In the genomic region with DNA sequence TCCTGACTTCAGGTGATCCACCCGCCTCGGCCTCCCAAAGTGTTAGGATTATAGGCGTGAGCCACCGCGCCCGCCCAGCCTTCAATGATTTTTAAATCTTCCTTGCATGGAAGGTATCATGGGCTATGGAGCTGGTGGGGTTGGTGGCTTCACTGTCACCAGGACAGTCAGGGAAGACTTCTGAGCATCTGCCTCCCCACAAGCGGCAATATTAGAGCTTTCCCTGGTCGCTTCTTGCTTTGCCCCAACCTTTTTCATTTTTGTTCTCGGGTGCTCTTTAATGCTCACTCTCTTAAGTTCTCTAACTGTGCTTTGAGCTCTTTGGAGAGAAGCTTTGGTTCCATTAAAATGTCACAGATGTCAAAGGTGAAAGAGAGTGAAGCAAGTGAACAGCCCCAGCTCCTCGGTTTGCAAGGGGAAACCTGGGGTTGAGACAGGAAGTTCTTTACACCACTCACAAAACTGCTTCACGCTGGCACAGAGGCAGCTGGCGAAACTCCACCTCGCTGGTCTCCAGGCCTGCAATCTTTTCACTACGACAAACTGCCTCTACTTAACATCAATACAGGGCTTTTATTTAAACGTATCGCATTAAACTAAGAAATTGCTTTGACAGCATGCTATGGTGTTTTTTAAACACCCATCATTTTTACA, we compare ENCODE assay signal across 9 cellular contexts.
A peak's percentile ranks its signal among the peaks of the same experiment; 100 is the strongest.
DNase-seq lines count a peak whose midpoint lies in the region; ATAC-seq and TF ChIP-seq lines count a peak whose summit lies in the region.
"Had no signal": no experiment of that assay in that cellular context is flagged by ENCODE, and none has a peak within 500 bp of the region (broad histone marks: within the 10 kb centered on the region; RNA-seq: fewer than 3 reads in every experiment).

No MANE protein-coding gene starts in this region.

- CTCF ChIA-PET in activated CD8-positive, alpha-beta T cell treated with anti-CD3 and anti-CD28 coated beads, Interleukin-2, amount 10 ng/mL, durations not matched to agents 7 days and 5 days (lab: Charles Lee): interaction anchor here (0.8 to 2.0 kb wide), 8 partner anchors 26 to 599 kb away, joined by 3 to 8 read pairs (median 4); no protein-coding TSS in a partner anchor
- CTCF ChIA-PET in CD8-positive, alpha-beta memory T cell (lab: Charles Lee): interaction anchor here (1.1 kb wide), 1 partner anchor 9 kb away, joined by 3 read pairs; no protein-coding TSS in a partner anchor

- peaks cover 10% of the 10 kb centered on the region for H3K4me1 Mint-ChIP-seq in activated CD8-positive, alpha-beta T cell treated with anti-CD3 and anti-CD28 coated beads, Interleukin-2, amount 10 ng/mL, durations not matched to agents 7 days and 5 days (ENCODE audit: low read depth)
- H3K4me1 Mint-ChIP-seq in CD8-positive, alpha-beta memory T cell: peaks cover 0 to 8% (median 5%) of the 10 kb centered on the region in 3 donors

- H3K9ac ChIP-seq in BLaER1: no peak overlapping the region

- H3K36me3 Mint-ChIP-seq in activated CD8-positive, alpha-beta T cell treated with anti-CD3 and anti-CD28 coated beads, Interleukin-2, amount 10 ng/mL, durations not matched to agents 7 days and 5 days (ENCODE audit: low read depth): no peaks in the 10 kb centered on the region
- H3K36me3 Mint-ChIP-seq in CD8-positive, alpha-beta memory T cell: no peaks in the 10 kb centered on the region

- DNase-seq in activated CD8-positive, alpha-beta T cell treated with anti-CD3 and anti-CD28 coated beads, Interleukin-2, amount 10 ng/mL, durations not matched to agents 7 days and 5 days: peak; percentile 59
- DNase-seq in GM10266 (ENCODE audit: extremely low spot score): no peak
- DNase-seq in cerebellar cortex (ENCODE audit: low spot score): no peak
- no peak for DNase-seq in CD8-positive, alpha-beta memory T cell

- POLR2A ChIA-PET in activated CD8-positive, alpha-beta T cell treated with anti-CD3 and anti-CD28 coated beads, Interleukin-2, amount 10 ng/mL, durations not matched to agents 7 days and 5 days (lab: Charles Lee): no interaction called here
- POLR2A ChIA-PET in CD8-positive, alpha-beta memory T cell (lab: Charles Lee): interaction anchor here (0.7 kb wide), 1 partner anchor 57 kb away, joined by 3 read pairs; no protein-coding TSS in a partner anchor

- H3K9me3 Mint-ChIP-seq in activated CD8-positive, alpha-beta T cell treated with anti-CD3 and anti-CD28 coated beads, Interleukin-2, amount 10 ng/mL, durations not matched to agents 7 days and 5 days (ENCODE audit: insufficient read depth): no peaks in the 10 kb centered on the region
- no peaks in the 10 kb centered on the region for H3K9me3 Mint-ChIP-seq in CD8-positive, alpha-beta memory T cell

- no peak overlapping the region for H3K4me3 ChIP-seq in BLaER1
- H3K4me3 ChIP-seq in CD8-positive, alpha-beta memory T cell (ENCODE audit: low read length): no peak overlapping the region
- H3K4me3 ChIP-seq: body of pancreas had no signal

- no peaks in the 10 kb centered on the region for H3K27me3 ChIP-seq in BLaER1
- no peaks in the 10 kb centered on the region for H3K27me3 ChIP-seq in CD8-positive, alpha-beta memory T cell (ENCODE audit: insufficient read depth, low read length, poor library complexity, severe bottlenecking)
- H3K27me3 ChIP-seq: body of pancreas had no signal

- no peak for TF ChIP-seq CTCF in GM10266 (IDR thresholded peaks at IDR 0.05; ENCODE audit: control insufficient read depth, insufficient read depth, low read depth, missing control alignments)

- peak; percentile 96 for ATAC-seq in GM18873 (IDR thresholded peaks at IDR 0.05; ENCODE audit: low FRiP score, unreplicated experiment)
- ATAC-seq in HG03159 (IDR thresholded peaks at IDR 0.05; ENCODE audit: unreplicated experiment): peak; percentile 61
- peak; percentile 89 for ATAC-seq in activated CD8-positive, alpha-beta T cell treated with anti-CD3 and anti-CD28 coated beads, Interleukin-2, amount 10 ng/mL, durations not matched to agents 7 days and 5 days
- no peak for ATAC-seq in HG02981 (IDR thresholded peaks at IDR 0.05; ENCODE audit: unreplicated experiment)
- ATAC-seq: body of pancreas had no signal

- H3K4me1 ChIP-seq in BLaER1: peaks cover 14% of the 10 kb centered on the region
- no peaks in the 10 kb centered on the region for H3K4me1 ChIP-seq in CD8-positive, alpha-beta memory T cell (ENCODE audit: insufficient read depth, low read length)
- H3K4me1 ChIP-seq: body of pancreas had no signal

- H3K27me3 Mint-ChIP-seq in activated CD8-positive, alpha-beta T cell treated with anti-CD3 and anti-CD28 coated beads, Interleukin-2, amount 10 ng/mL, durations not matched to agents 7 days and 5 days (ENCODE audit: low read depth): peaks cover 2% of the 10 kb centered on the region
- no peaks in the 10 kb centered on the region for H3K27me3 Mint-ChIP-seq in CD8-positive, alpha-beta memory T cell

- H3K4me2 ChIP-seq in BLaER1: peak overlapping the region; percentile 63

- H3K4me3 Mint-ChIP-seq in activated CD8-positive, alpha-beta T cell treated with anti-CD3 and anti-CD28 coated beads, Interleukin-2, amount 10 ng/mL, durations not matched to agents 7 days and 5 days: no peak overlapping the region
- H3K4me3 Mint-ChIP-seq in CD8-positive, alpha-beta memory T cell: no peak overlapping the region

- no peaks in the 10 kb centered on the region for H3K9me3 ChIP-seq in BLaER1
- no peaks in the 10 kb centered on the region for H3K9me3 ChIP-seq in CD8-positive, alpha-beta memory T cell (ENCODE audit: low read length)
- H3K9me3 ChIP-seq: body of pancreas had no signal

- H3K27ac Mint-ChIP-seq in activated CD8-positive, alpha-beta T cell treated with anti-CD3 and anti-CD28 coated beads, Interleukin-2, amount 10 ng/mL, durations not matched to agents 7 days and 5 days: peak overlapping the region; percentile 79
- H3K27ac Mint-ChIP-seq in CD8-positive, alpha-beta memory T cell: peak overlapping the region in 3 of 8 donors; percentile 23 to 68 (median 33)

- no peaks in the 10 kb centered on the region for H4K20me1 ChIP-seq in BLaER1

- H3K36me3 ChIP-seq in BLaER1: no peaks in the 10 kb centered on the region
- H3K36me3 ChIP-seq in CD8-positive, alpha-beta memory T cell (ENCODE audit: insufficient read depth, low read length): no peaks in the 10 kb centered on the region

- H3K27ac ChIP-seq in BLaER1: peak overlapping the region; percentile 68
- H3K27ac ChIP-seq in CD8-positive, alpha-beta memory T cell (ENCODE audit: low read depth, low read length): no peak overlapping the region
